14 cellular contexts compared by ENCODE assay signal in the genomic region with DNA sequence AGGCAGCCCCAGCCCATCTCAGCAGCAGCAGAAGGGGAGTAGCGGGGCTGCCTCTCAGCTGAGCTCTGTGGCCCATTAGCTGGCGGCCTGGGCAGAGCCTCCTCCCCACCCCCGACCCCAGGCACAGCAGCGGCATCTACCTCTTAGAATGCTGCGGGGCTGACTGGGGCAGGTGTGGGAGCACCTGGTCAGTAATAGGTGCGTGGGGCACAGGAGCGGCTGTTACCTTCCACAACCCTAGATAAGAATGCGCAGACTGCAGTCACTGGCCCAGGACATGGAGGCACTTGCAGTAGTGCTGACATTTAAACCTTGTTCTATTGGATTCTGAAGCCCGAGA. TPM values are rescaled to one million over a fixed set of nuclear protein-coding genes. Genes with fewer than 3 reads are reported as not detected.
DNase-seq lines count a peak whose midpoint lies in the region; ATAC-seq and TF ChIP-seq lines count a peak whose summit lies in the region.
"Had no signal": no experiment of that assay in that cellular context is flagged by ENCODE, and none has a peak within 500 bp of the region (broad histone marks: within the 10 kb centered on the region; RNA-seq: fewer than 3 reads in every experiment).

No MANE protein-coding gene starts in this region.

- H3K4me3 ChIP-seq in right atrium auricular region (no peak overlapping the region), mesenchymal stem cell (ENCODE audit: insufficient read depth in 1 of 2, low read depth in 1 of 2, low read length in 2 of 2) (no peak overlapping the region), uterus (no peak overlapping the region), colonic mucosa (no peak overlapping the region)
- H3K4me3 ChIP-seq: left lung, SJCRH30 had no signal

- no peak overlapping the region for H2AK5ac ChIP-seq in mesenchymal stem cell (ENCODE audit: low read length, severe bottlenecking)

- H3K4me2 ChIP-seq in mesenchymal stem cell (ENCODE audit: low read length, poor library complexity, severe bottlenecking), result no peak overlapping the region

- H3K4me1 Mint-ChIP-seq in activated CD4-positive, alpha-beta memory T cell treated with anti-CD3 and anti-CD28 coated beads for 36 hours (ENCODE audit: low read depth), result peaks cover 48% of the 10 kb centered on the region

- no peak overlapping the region for H2AFZ ChIP-seq in mesenchymal stem cell (ENCODE audit: low read depth, low read length)

- peak overlapping the region; percentile 15 to 69 for H3K4ac ChIP-seq in mesenchymal stem cell (ENCODE audit: low read depth in 1 of 2, low read length in 2 of 2)

- peak overlapping the region; percentile 72 for H3K9ac ChIP-seq in mesenchymal stem cell (ENCODE audit: low read length)
- H3K9ac ChIP-seq in colonic mucosa (ENCODE audit: low read depth in 2 of 2, low read length in 2 of 2), result no peak overlapping the region

- H3K4me3 Mint-ChIP-seq in activated CD4-positive, alpha-beta memory T cell treated with anti-CD3 and anti-CD28 coated beads for 36 hours, result no peak overlapping the region

- H2BK120ac ChIP-seq in mesenchymal stem cell (ENCODE audit: low read depth, low read length), result peak overlapping the region; percentile 11

- peak overlapping the region; percentile 90 for H3K27ac Mint-ChIP-seq in activated CD4-positive, alpha-beta memory T cell treated with anti-CD3 and anti-CD28 coated beads for 36 hours

- 89% methylated on average over 9 of the region's 9 CpGs for WGBS in mesenchymal stem cell

- no peak for DNase-seq in right atrium auricular region (ENCODE audit: low spot score)
- no peak for DNase-seq in left ventricle myocardium superior
- no peak for DNase-seq in activated CD4-positive, alpha-beta memory T cell treated with anti-CD3 and anti-CD28 coated beads for 36 hours
- DNase-seq in mesenchymal stem cell, result no peak
- DNase-seq in uterus, result no peak
- DNase-seq in colonic mucosa, result no peak
- DNase-seq in H4 (ENCODE audit: low spot score), result no peak
- DNase-seq: C1 segment of cervical spinal cord, cortex of kidney, left lung, NCI-H2227 treated with DMSO at 0.1 percent for 48 hours, SJCRH30, WERI-Rb-1 had no signal

- H2BK12ac ChIP-seq in mesenchymal stem cell (ENCODE audit: low read length in 2 of 2), result peak overlapping the region in 1 of 2 experiments; percentile 94

- intact Hi-C loops in left ventricle myocardium superior (cut with micrococcal nuclease), result no loop called here
- intact Hi-C loops in activated CD4-positive, alpha-beta memory T cell treated with anti-CD3 and anti-CD28 coated beads for 36 hours (cut with micrococcal nuclease), result loop anchor here (1.0 kb wide), 4 partner anchors 14 to 46 kb away; no protein-coding TSS in a partner anchor
- intact Hi-C loops in uterus (cut with DNase I; ENCODE audit: low total_unique reads), result no loop called here
- intact Hi-C loops in colonic mucosa (cut with DNase I), result no loop called here

- H3K27ac ChIP-seq in right atrium auricular region (peak overlapping the region; percentile 66 to 69), mesenchymal stem cell (ENCODE audit: low read length, poor library complexity, severe bottlenecking) (no peak overlapping the region), uterus (peak overlapping the region; percentile 67 to 69), colonic mucosa (no peak overlapping the region)
- H3K27ac ChIP-seq: SJCRH30, WERI-Rb-1 had no signal

- ATAC-seq in left ventricle myocardium superior (no peak), GM18858 (IDR thresholded peaks at IDR 0.05; ENCODE audit: unreplicated experiment) (no peak)

- TF ChIP-seq CTCF in right atrium auricular region (IDR thresholded peaks at IDR 0.05) (no peak), uterus (IDR thresholded peaks at IDR 0.05) (no peak), colonic mucosa (IDR thresholded peaks at IDR 0.05) (no peak)

- no peak overlapping the region for H2BK5ac ChIP-seq in mesenchymal stem cell (ENCODE audit: low read depth, low read length, poor library complexity, severe bottlenecking)

- peak overlapping the region in 1 of 2 experiments; percentile 9 for H3K23ac ChIP-seq in mesenchymal stem cell (ENCODE audit: low read length in 2 of 2)

- H3K79me1 ChIP-seq in mesenchymal stem cell (replicated peaks; ENCODE audit: low read length, poor library complexity, severe bottlenecking), result no peaks in the 10 kb centered on the region

- no peaks in the 10 kb centered on the region for H3K9me3 Mint-ChIP-seq in activated CD4-positive, alpha-beta memory T cell treated with anti-CD3 and anti-CD28 coated beads for 36 hours

- peak overlapping the region in 1 of 2 experiments; percentile 80 for H3K18ac ChIP-seq in mesenchymal stem cell (ENCODE audit: low read depth in 1 of 2, low read length in 2 of 2)

- no peaks in the 10 kb centered on the region for H3K27me3 ChIP-seq in right atrium auricular region
- H3K27me3 ChIP-seq in mesenchymal stem cell (ENCODE audit: control insufficient read depth in 1 of 2, insufficient read depth in 1 of 2, low read length in 2 of 2), result no peaks in the 10 kb centered on the region
- no peaks in the 10 kb centered on the region for H3K27me3 ChIP-seq in uterus
- no peaks in the 10 kb centered on the region for H3K27me3 ChIP-seq in colonic mucosa
- H3K27me3 ChIP-seq: left lung, SJCRH30 had no signal

- H2BK15ac ChIP-seq in mesenchymal stem cell (ENCODE audit: low read depth, poor library complexity, severe bottlenecking), result no peak overlapping the region

- H3K9me3 ChIP-seq in right atrium auricular region, result no peaks in the 10 kb centered on the region
- H3K9me3 ChIP-seq in mesenchymal stem cell (ENCODE audit: control insufficient read depth, low read length), result no peaks in the 10 kb centered on the region
- no peaks in the 10 kb centered on the region for H3K9me3 ChIP-seq in uterus
- no peaks in the 10 kb centered on the region for H3K9me3 ChIP-seq in colonic mucosa
- H3K9me3 ChIP-seq: left lung, SJCRH30 had no signal

- CTCF ChIA-PET in activated CD4-positive, alpha-beta memory T cell treated with anti-CD3 and anti-CD28 coated beads for 36 hours (lab: Charles Lee), result interaction anchor here (0.8 to 2.9 kb wide), 9 partner anchors 15 to 54 kb away, joined by 3 to 20 read pairs (median 5); partner anchors contain the start of gene GLRX5

- no peaks in the 10 kb centered on the region for H3K36me3 ChIP-seq in right atrium auricular region
- peaks cover 0 to 4% of the 10 kb centered on the region in 2 experiments for H3K36me3 ChIP-seq in mesenchymal stem cell (ENCODE audit: control insufficient read depth in 1 of 2, insufficient read depth in 2 of 2, low read depth in 1 of 2, low read length in 2 of 2)
- no peaks in the 10 kb centered on the region for H3K36me3 ChIP-seq in uterus
- no peaks in the 10 kb centered on the region for H3K36me3 ChIP-seq in colonic mucosa
- H3K36me3 ChIP-seq: WERI-Rb-1 had no signal

- H3K14ac ChIP-seq in mesenchymal stem cell (ENCODE audit: low read length in 2 of 2), result peak overlapping the region in 1 of 2 experiments; percentile 46

- no peaks in the 10 kb centered on the region for H3K27me3 Mint-ChIP-seq in activated CD4-positive, alpha-beta memory T cell treated with anti-CD3 and anti-CD28 coated beads for 36 hours

- H4K8ac ChIP-seq in mesenchymal stem cell (ENCODE audit: low read length), result no peak overlapping the region

- H4K91ac ChIP-seq in mesenchymal stem cell (ENCODE audit: low read length), result no peak overlapping the region

- H3K36me3 Mint-ChIP-seq in activated CD4-positive, alpha-beta memory T cell treated with anti-CD3 and anti-CD28 coated beads for 36 hours, result peaks cover 9% of the 10 kb centered on the region

- H3K4me1 ChIP-seq in right atrium auricular region (peaks cover 0 to 80% of the 10 kb centered on the region in 2 donors), mesenchymal stem cell (ENCODE audit: control insufficient read depth, insufficient read depth, low read depth, low read length) (peaks cover 12% of the 10 kb centered on the region), uterus (peaks cover 9 to 11% of the 10 kb centered on the region in 2 donors), colonic mucosa (peaks cover 12% of the 10 kb centered on the region)

- POLR2A ChIA-PET in activated CD4-positive, alpha-beta memory T cell treated with anti-CD3 and anti-CD28 coated beads for 36 hours (lab: Charles Lee), result interaction anchor here (0.7 to 2.1 kb wide), 10 partner anchors 9 to 53 kb away, joined by 3 to 16 read pairs (median 4); partner anchors contain the start of genes GLRX5 and SYNE3

- no peak for TF ChIP-seq POLR2A in uterus (IDR thresholded peaks at IDR 0.05)

RNA-seq across cellular contexts. Expression of gene SYNE3, which starts 35.6 kb away (rescaled TPM):
- total RNA-seq in right atrium auricular region (10 to 100 TPM in 1 of 2 donors, 1 to 10 TPM in 1; 8.2 to 13.2 TPM), left ventricle myocardium superior (12.2 TPM), uterus (10 to 100 TPM in 2 of 4 donors, 1 to 10 TPM in 2; 4.9 to 36.1 (median 15.2) TPM), colonic mucosa (1 to 10 TPM; 7.3 to 9.5 TPM)
- 10 to 100 TPM; 35.3 to 37.3 TPM for total RNA-seq in activated CD4-positive, alpha-beta memory T cell treated with anti-CD3 and anti-CD28 coated beads for 36 hours
- 4.1 TPM for polyA plus RNA-seq in mesenchymal stem cell (2013, experiment 1 of 2)
- 3.9 TPM for polyA plus RNA-seq in mesenchymal stem cell (2013, experiment 2 of 2)
- total RNA-seq in H4 (2014; rRNA removed; shearing (Covaris generic)), result 0.75 and 1.4 TPM in 2 replicates

RNA-seq across cellular contexts. Expression of gene GLRX5, which starts 54.0 kb away (rescaled TPM):
- total RNA-seq in right atrium auricular region, result 10 to 100 TPM; 54.0 to 58.9 TPM
- total RNA-seq in left ventricle myocardium superior, result 94.0 TPM
- 10 to 100 TPM; 31.8 to 32.2 TPM for total RNA-seq in activated CD4-positive, alpha-beta memory T cell treated with anti-CD3 and anti-CD28 coated beads for 36 hours
- polyA plus RNA-seq in mesenchymal stem cell (2013, experiment 1 of 2), result 52.4 TPM
- polyA plus RNA-seq in mesenchymal stem cell (2013, experiment 2 of 2), result 54.4 TPM
- total RNA-seq in uterus, result 10 to 100 TPM in 3 of 4 donors, 1 to 10 TPM in 1; 5.9 to 40.3 (median 23.7) TPM
- 10 to 100 TPM; 51.9 to 64.6 TPM for total RNA-seq in colonic mucosa
- 74.4 and 79.7 TPM in 2 replicates for total RNA-seq in H4 (2014; rRNA removed; shearing (Covaris generic))

Comparison
In these comparisons a context has a peak if more than half of its experiments do, and no peak if none do; other contexts are left out.
1. H3K27ac ChIP-seq: peak in right atrium auricular region (2 of 2) and uterus (2 of 2); none in mesenchymal stem cell (single experiment) and colonic mucosa (single experiment).